Comparison of ENCODE assay signal across 1 cellular context in genomic region chr3:196444495-196444894, GRCh38.
A peak's percentile ranks its signal among the peaks of the same experiment; 100 is the strongest.
TF ChIP-seq lines count a peak whose summit lies in the region.

No MANE protein-coding gene starts in this region.

TF ChIP-seq in K562, 482 proteins besides CTCF, POLR2A, EP300 and RAD21 (continued from another document):
- no peak for TF ChIP-seq REST (CRISPR knock-in tag; IDR thresholded peaks at IDR 0.05; ENCODE audit: low read depth)
- no peak for TF ChIP-seq CHCHD3 (CRISPR knock-in tag; IDR thresholded peaks at IDR 0.05)
- TF ChIP-seq ZNF639 (CRISPR knock-in tag; conservative IDR thresholded peaks at IDR 0.05 in 1 of 2, IDR thresholded peaks at IDR 0.05 in 1 of 2) = no peak
- TF ChIP-seq ZNF217 (CRISPR knock-in tag; IDR thresholded peaks at IDR 0.05) = no peak
- peak; percentile 62; the same call in 1 of the 2 replicates for TF ChIP-seq MTA1 (IDR thresholded peaks at IDR 0.05; ENCODE audit: borderline replicate concordance)
- TF ChIP-seq CEBPG (CRISPR knock-in tag; IDR thresholded peaks at IDR 0.05) = no peak
- TF ChIP-seq CEBPG (tag; conservative IDR thresholded peaks at IDR 0.05 in 1 of 2, IDR thresholded peaks at IDR 0.05 in 1 of 2) = no peak
- TF ChIP-seq MYC (IDR thresholded peaks at IDR 0.05; ENCODE audit: low read depth, low read length) = no peak
- no peak for TF ChIP-seq MYC (CRISPR knock-in tag; IDR thresholded peaks at IDR 0.05; ENCODE audit: borderline replicate concordance, low read depth)
- no peak for TF ChIP-seq MAFF (IDR thresholded peaks at IDR 0.05; ENCODE audit: low read length)
- TF ChIP-seq MXI1 (IDR thresholded peaks at IDR 0.05; ENCODE audit: low read depth, low read length) = no peak
- no peak for TF ChIP-seq SIN3A (IDR thresholded peaks at IDR 0.05; ENCODE audit: borderline replicate concordance in 2 of 2, control insufficient read depth in 1 of 2, low read depth in 2 of 2, low read length in 2 of 2)
- peak; percentile 79 for TF ChIP-seq THRB (CRISPR knock-in tag; conservative IDR thresholded peaks at IDR 0.05)
- TF ChIP-seq TAF1 (IDR thresholded peaks at IDR 0.05; ENCODE audit: control insufficient read depth, extremely low read depth, insufficient read depth, low read length, severe bottlenecking) = no peak
- TF ChIP-seq USF1 (CRISPR knock-in tag; IDR thresholded peaks at IDR 0.05) = no peak
- no peak for TF ChIP-seq RBFOX2 (IDR thresholded peaks at IDR 0.05; ENCODE audit: low read depth, low read length)
- no peak for TF ChIP-seq SRSF3 (IDR thresholded peaks at IDR 0.05; ENCODE audit: insufficient read depth, low read length)
- no peak for TF ChIP-seq FOXP1 (CRISPR knock-in tag; IDR thresholded peaks at IDR 0.05)
- no peak for TF ChIP-seq BCL6 (CRISPR knock-in tag; IDR thresholded peaks at IDR 0.05)
- no peak for TF ChIP-seq CEBPZ (IDR thresholded peaks at IDR 0.05; ENCODE audit: borderline replicate concordance, low read depth, low read length)
- no peak for TF ChIP-seq NR4A1 (CRISPR knock-in tag; IDR thresholded peaks at IDR 0.05)
- no peak for TF ChIP-seq NR4A1 (tag; IDR thresholded peaks at IDR 0.05)
- TF ChIP-seq NCOA2 (IDR thresholded peaks at IDR 0.05; ENCODE audit: partially characterized antibody in 2 of 2) = no peak
- no peak for TF ChIP-seq RBM17 (IDR thresholded peaks at IDR 0.05; ENCODE audit: borderline replicate concordance, low read depth, low read length)
- peak; percentile 62; the same call in 1 of the 2 replicates for TF ChIP-seq ARID2 (IDR thresholded peaks at IDR 0.05)
- TF ChIP-seq HDGF (IDR thresholded peaks at IDR 0.05) = no peak
- TF ChIP-seq PRPF4 (IDR thresholded peaks at IDR 0.05; ENCODE audit: insufficient read depth, low read depth, low read length, poor library complexity, severe bottlenecking) = no peak
- no peak for TF ChIP-seq RCOR1 (IDR thresholded peaks at IDR 0.05; ENCODE audit: borderline replicate concordance in 1 of 2, low read depth in 2 of 2, low read length in 2 of 2)
- TF ChIP-seq ZNF146 (CRISPR knock-in tag; IDR thresholded peaks at IDR 0.05; ENCODE audit: unreplicated experiment) = no peak
TF ChIP-seq in K562: peak in this region for 27.
